Comparison of ENCODE assay signal across 1 cellular context in the genomic region with DNA sequence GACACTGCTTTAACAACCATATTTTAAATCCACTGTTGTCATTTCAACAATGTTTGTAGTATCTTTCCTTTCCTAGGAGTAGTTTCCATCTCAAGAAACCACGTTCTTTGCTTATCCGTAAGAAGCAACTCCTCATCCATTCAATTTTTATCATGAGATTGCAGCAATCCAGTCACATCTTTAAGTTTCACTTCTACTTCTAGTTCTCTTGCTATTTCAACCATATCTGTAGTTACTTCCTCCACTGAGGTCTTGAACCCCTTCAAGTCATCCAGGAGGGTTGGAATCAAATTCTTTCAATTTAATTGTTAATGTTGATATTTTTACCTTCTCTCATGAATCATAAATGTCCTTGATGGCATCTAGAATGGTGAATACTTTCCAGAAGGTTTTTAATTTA.
TF ChIP-seq lines count a peak whose summit lies in the region.

No MANE protein-coding gene starts in this region.

TF ChIP-seq in HepG2, 621 proteins besides CTCF, POLR2A, EP300 and RAD21 (continued from another document):
- TF ChIP-seq, protein P1, sequence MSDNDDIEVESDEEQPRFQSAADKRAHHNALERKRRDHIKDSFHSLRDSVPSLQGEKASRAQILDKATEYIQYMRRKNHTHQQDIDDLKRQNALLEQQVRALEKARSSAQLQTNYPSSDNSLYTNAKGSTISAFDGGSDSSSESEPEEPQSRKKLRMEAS (IDR thresholded peaks at IDR 0.05), result no peak
- TF ChIP-seq RELA (CRISPR knock-in tag; IDR thresholded peaks at IDR 0.05), result no peak
- no peak for TF ChIP-seq ZNF891 (CRISPR knock-in tag; IDR thresholded peaks at IDR 0.05)
- no peak for TF ChIP-seq ZNF354B (CRISPR knock-in tag; IDR thresholded peaks at IDR 0.05)
- TF ChIP-seq, protein P2, sequence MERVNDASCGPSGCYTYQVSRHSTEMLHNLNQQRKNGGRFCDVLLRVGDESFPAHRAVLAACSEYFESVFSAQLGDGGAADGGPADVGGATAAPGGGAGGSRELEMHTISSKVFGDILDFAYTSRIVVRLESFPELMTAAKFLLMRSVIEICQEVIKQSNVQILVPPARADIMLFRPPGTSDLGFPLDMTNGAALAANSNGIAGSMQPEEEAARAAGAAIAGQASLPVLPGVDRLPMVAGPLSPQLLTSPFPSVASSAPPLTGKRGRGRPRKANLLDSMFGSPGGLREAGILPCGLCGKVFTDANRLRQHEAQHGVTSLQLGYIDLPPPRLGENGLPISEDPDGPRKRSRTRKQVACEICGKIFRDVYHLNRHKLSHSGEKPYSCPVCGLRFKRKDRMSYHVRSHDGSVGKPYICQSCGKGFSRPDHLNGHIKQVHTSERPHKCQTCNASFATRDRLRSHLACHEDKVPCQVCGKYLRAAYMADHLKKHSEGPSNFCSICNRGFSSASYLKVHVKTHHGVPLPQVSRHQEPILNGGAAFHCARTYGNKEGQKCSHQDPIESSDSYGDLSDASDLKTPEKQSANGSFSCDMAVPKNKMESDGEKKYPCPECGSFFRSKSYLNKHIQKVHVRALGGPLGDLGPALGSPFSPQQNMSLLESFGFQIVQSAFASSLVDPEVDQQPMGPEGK (CRISPR knock-in tag; IDR thresholded peaks at IDR 0.05), result no peak
- TF ChIP-seq NAIF1 (CRISPR knock-in tag; IDR thresholded peaks at IDR 0.05; ENCODE audit: borderline replicate concordance), result no peak
- TF ChIP-seq, protein P3, sequence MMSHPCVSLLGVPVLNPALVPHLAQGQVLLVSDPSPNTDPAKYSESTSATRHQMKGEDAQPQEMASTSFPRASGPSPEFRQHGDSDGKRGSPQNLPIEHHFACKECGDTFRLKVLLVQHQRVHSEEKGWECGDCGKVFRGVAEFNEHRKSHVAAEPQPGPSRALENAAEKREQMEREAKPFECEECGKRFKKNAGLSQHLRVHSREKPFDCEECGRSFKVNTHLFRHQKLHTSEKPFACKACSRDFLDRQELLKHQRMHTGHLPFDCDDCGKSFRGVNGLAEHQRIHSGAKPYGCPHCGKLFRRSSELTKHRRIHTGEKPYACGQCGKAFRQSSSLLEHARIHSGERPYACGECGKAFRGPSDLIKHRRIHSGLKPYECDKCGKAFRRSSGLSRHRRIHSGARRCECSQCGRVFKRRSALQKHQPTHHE (CRISPR knock-in tag; IDR thresholded peaks at IDR 0.05; ENCODE audit: borderline replicate concordance), result no peak
- TF ChIP-seq, protein P4, sequence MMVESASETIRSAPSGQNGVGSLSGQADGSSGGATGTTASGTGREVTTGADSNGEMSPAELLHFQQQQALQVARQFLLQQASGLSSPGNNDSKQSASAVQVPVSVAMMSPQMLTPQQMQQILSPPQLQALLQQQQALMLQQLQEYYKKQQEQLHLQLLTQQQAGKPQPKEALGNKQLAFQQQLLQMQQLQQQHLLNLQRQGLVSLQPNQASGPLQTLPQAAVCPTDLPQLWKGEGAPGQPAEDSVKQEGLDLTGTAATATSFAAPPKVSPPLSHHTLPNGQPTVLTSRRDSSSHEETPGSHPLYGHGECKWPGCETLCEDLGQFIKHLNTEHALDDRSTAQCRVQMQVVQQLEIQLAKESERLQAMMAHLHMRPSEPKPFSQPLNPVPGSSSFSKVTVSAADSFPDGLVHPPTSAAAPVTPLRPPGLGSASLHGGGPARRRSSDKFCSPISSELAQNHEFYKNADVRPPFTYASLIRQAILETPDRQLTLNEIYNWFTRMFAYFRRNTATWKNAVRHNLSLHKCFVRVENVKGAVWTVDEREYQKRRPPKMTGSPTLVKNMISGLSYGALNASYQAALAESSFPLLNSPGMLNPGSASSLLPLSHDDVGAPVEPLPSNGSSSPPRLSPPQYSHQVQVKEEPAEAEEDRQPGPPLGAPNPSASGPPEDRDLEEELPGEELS (CRISPR knock-in tag; IDR thresholded peaks at IDR 0.05), result no peak
- no peak for TF ChIP-seq RCOR2 (CRISPR knock-in tag; IDR thresholded peaks at IDR 0.05)
- no peak for TF ChIP-seq ZNF589 (CRISPR knock-in tag; conservative IDR thresholded peaks at IDR 0.05)
- no peak for TF ChIP-seq ATF7-NPFF (CRISPR knock-in tag; IDR thresholded peaks at IDR 0.05; ENCODE audit: low read depth)
- TF ChIP-seq PAX8 (CRISPR knock-in tag; IDR thresholded peaks at IDR 0.05; ENCODE audit: borderline replicate concordance), result no peak
- no peak for TF ChIP-seq ZBTB7B (CRISPR knock-in tag; IDR thresholded peaks at IDR 0.05)
- no peak for TF ChIP-seq RARA (CRISPR knock-in tag; IDR thresholded peaks at IDR 0.05)
- no peak for TF ChIP-seq NFIB (CRISPR knock-in tag; IDR thresholded peaks at IDR 0.05; ENCODE audit: borderline replicate concordance)
- TF ChIP-seq, protein P5, sequence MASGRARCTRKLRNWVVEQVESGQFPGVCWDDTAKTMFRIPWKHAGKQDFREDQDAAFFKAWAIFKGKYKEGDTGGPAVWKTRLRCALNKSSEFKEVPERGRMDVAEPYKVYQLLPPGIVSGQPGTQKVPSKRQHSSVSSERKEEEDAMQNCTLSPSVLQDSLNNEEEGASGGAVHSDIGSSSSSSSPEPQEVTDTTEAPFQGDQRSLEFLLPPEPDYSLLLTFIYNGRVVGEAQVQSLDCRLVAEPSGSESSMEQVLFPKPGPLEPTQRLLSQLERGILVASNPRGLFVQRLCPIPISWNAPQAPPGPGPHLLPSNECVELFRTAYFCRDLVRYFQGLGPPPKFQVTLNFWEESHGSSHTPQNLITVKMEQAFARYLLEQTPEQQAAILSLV (CRISPR knock-in tag; IDR thresholded peaks at IDR 0.05; ENCODE audit: borderline replicate concordance), result no peak
- TF ChIP-seq, protein P6, sequence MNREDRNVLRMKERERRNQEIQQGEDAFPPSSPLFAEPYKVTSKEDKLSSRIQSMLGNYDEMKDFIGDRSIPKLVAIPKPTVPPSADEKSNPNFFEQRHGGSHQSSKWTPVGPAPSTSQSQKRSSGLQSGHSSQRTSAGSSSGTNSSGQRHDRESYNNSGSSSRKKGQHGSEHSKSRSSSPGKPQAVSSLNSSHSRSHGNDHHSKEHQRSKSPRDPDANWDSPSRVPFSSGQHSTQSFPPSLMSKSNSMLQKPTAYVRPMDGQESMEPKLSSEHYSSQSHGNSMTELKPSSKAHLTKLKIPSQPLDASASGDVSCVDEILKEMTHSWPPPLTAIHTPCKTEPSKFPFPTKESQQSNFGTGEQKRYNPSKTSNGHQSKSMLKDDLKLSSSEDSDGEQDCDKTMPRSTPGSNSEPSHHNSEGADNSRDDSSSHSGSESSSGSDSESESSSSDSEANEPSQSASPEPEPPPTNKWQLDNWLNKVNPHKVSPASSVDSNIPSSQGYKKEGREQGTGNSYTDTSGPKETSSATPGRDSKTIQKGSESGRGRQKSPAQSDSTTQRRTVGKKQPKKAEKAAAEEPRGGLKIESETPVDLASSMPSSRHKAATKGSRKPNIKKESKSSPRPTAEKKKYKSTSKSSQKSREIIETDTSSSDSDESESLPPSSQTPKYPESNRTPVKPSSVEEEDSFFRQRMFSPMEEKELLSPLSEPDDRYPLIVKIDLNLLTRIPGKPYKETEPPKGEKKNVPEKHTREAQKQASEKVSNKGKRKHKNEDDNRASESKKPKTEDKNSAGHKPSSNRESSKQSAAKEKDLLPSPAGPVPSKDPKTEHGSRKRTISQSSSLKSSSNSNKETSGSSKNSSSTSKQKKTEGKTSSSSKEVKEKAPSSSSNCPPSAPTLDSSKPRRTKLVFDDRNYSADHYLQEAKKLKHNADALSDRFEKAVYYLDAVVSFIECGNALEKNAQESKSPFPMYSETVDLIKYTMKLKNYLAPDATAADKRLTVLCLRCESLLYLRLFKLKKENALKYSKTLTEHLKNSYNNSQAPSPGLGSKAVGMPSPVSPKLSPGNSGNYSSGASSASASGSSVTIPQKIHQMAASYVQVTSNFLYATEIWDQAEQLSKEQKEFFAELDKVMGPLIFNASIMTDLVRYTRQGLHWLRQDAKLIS (CRISPR knock-in tag; IDR thresholded peaks at IDR 0.05), result no peak
- TF ChIP-seq SKI (IDR thresholded peaks at IDR 0.05; ENCODE audit: partially characterized antibody), result no peak
- no peak for TF ChIP-seq FOXK1 (CRISPR knock-in tag; IDR thresholded peaks at IDR 0.05; ENCODE audit: borderline replicate concordance, low read depth)
TF ChIP-seq in HepG2: peak in this region for 0.
